ENCODE assay signal across 22 cellular contexts in genomic region chr18:48170651-48171050, GRCh38.
"Had no signal": no experiment of that assay in that cellular context is flagged by ENCODE, and none has a peak within 500 bp of the region (broad histone marks: within the 10 kb centered on the region; RNA-seq: fewer than 3 reads in every experiment).

No MANE protein-coding gene starts in this region.

- ATAC-seq: HepG2 had no signal

- H3K27ac ChIP-seq: SJSA1, SK-N-MC had no signal

- DNase-seq: IMR-90, Karpas-422, KG1, MM.1S, NCI-H1092 treated with DMSO at 0.1 percent for 48 hours, NCI-H1436, NCI-H187, NCI-H2029, NCI-H2081 treated with DMSO at 0.1 percent for 48 hours, NCI-H2171, NCI-H226, NCI-H446, NCI-H510A, NCI-H524 treated with DMSO at 0.1 percent for 48 hours, NCI-H69, NCI-H774, Right ventricle myocardium superior, RPMI8226, SIG-M5 had no signal

- H3K4me3 ChIP-seq: SJSA1, SK-N-MC had no signal

- H3K4me1 ChIP-seq: SJSA1 had no signal

- H3K9me3 ChIP-seq: SJSA1 had no signal

- H3K36me3 ChIP-seq: SJSA1 had no signal
